In the genomic region with DNA sequence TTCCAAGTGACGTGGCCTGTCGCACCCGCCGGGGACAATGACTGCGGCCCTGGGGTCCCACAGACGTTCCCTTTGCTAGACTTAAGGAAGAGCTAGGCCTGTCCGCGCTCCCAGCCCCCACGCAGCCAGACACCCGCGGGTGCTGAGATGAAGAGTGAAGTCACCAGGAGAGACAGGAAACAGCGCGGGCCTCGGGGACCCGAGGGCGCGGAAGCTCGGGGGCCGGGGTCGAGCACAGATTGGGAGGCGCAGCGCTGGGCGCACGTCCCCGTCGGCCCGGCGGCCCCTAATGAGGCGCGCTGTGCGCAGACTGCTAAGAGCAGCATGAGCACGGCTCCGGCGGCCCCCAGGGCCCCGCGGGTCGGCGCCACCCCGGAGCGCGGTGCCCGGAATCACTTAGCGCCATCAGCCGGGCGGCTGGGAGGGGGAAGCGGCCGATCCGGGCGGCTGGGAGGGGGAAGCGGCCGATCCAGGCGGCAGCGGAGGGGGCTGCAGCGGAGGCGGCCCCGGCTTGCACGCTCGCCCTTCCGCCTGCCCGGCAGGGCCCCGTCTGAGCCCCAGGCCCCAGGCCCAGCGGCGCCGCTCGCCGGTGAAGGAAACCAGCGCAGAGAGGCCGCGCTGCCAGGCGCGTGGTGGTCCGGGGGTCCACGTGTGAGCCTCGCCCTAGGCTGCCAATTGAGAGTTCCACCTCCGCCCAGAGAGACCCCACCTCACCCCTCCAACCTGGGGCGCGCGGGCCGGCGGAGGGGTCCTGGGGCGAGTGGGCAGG, we compare ENCODE assay signal across 6 cellular contexts. TPM values are rescaled to one million over a fixed set of nuclear protein-coding genes. Genes with fewer than 3 reads are reported as not detected.
DNase-seq lines count a peak whose midpoint lies in the region; ATAC-seq and TF ChIP-seq lines count a peak whose summit lies in the region.

No MANE protein-coding gene starts in this region.

- H3K4me1 Mint-ChIP-seq in naive thymus-derived CD4-positive, alpha-beta T cell = peaks cover 17 to 50% (median 31%) of the 10 kb centered on the region in 7 donors

- peaks cover 0 to 39% (median 0%) of the 10 kb centered on the region in 5 donors for H3K27me3 Mint-ChIP-seq in naive thymus-derived CD4-positive, alpha-beta T cell

- H3K27ac Mint-ChIP-seq in naive thymus-derived CD4-positive, alpha-beta T cell = peak overlapping the region; percentile 88 to 100 (median 100)

- H3K9me3 Mint-ChIP-seq in naive thymus-derived CD4-positive, alpha-beta T cell = peaks cover 0 to 3% (median 0%) of the 10 kb centered on the region in 11 donors

- intact Hi-C loops in naive thymus-derived CD4-positive, alpha-beta T cell (cut with micrococcal nuclease) = loop anchor here in 1 of 2 donors (1.0 to 5.0 kb wide), 5 partner anchors 15 to 1720 kb away; no protein-coding TSS in a partner anchor

- ATAC-seq in naive thymus-derived CD4-positive, alpha-beta T cell = peak; percentile 27

- POLR2A ChIA-PET in naive thymus-derived CD4-positive, alpha-beta T cell (lab: Charles Lee) = interaction anchor here (0.6 to 7.1 kb wide), 14 partner anchors 10 to 352 kb away, joined by 3 to 61 read pairs (median 10); a partner anchor contains a TSS

- no peak for TF ChIP-seq CTCF in GM10266 (IDR thresholded peaks at IDR 0.05; ENCODE audit: control insufficient read depth, insufficient read depth, low read depth, missing control alignments)

- no peaks in the 10 kb centered on the region for H3K9me3 ChIP-seq in naive thymus-derived CD4-positive, alpha-beta T cell (ENCODE audit: control insufficient read depth in 2 of 3, low read length in 3 of 3)

- DNase-seq in GM10266 (ENCODE audit: extremely low spot score) = peak; percentile 51
- DNase-seq in activated naive CD4-positive, alpha-beta T cell treated with anti-CD3 and anti-CD28 coated beads, Interleukin-2, amount 50 U/mL, for 16 hours = peak; percentile 63
- peak in 8 of 9 donors; percentile 41 to 75 (median 70) for DNase-seq in naive thymus-derived CD4-positive, alpha-beta T cell
- DNase-seq in NCI-H2227 (lab: John Stamatoyannopoulos, UW; ENCODE audit: unreplicated experiment) = no peak
- DNase-seq in NCI-H82 treated with DMSO at 0.1 percent for 48 hours (lab: John Stamatoyannopoulos, UW; ENCODE audit: unreplicated experiment) = no peak
- no peak for DNase-seq in SHP77 treated with DMSO at 0.1 percent for 48 hours (lab: John Stamatoyannopoulos, UW)

- H3K36me3 ChIP-seq in naive thymus-derived CD4-positive, alpha-beta T cell (ENCODE audit: control insufficient read depth in 2 of 3, insufficient read depth in 3 of 3, low read length in 3 of 3) = no peaks in the 10 kb centered on the region

- peak overlapping the region; percentile 78 to 97 (median 93) for H3K4me3 Mint-ChIP-seq in naive thymus-derived CD4-positive, alpha-beta T cell

- no peaks in the 10 kb centered on the region for H3K27me3 ChIP-seq in naive thymus-derived CD4-positive, alpha-beta T cell (ENCODE audit: control insufficient read depth in 2 of 2, insufficient read depth in 2 of 2, low read length in 2 of 2)

- peak overlapping the region; percentile 95 for H3K27ac ChIP-seq in naive thymus-derived CD4-positive, alpha-beta T cell (ENCODE audit: low read depth, low read length)

- peaks cover 0 to 24% of the 10 kb centered on the region in 2 donors for H3K4me1 ChIP-seq in naive thymus-derived CD4-positive, alpha-beta T cell (ENCODE audit: control insufficient read depth in 2 of 2, insufficient read depth in 2 of 2, low read length in 2 of 2)

- peaks cover 0 to 4% (median 0%) of the 10 kb centered on the region in 5 donors for H3K36me3 Mint-ChIP-seq in naive thymus-derived CD4-positive, alpha-beta T cell

- peak overlapping the region; percentile 28 for H3K4me3 ChIP-seq in naive thymus-derived CD4-positive, alpha-beta T cell (ENCODE audit: low read length)

- CTCF ChIA-PET in naive thymus-derived CD4-positive, alpha-beta T cell (lab: Charles Lee) = interaction anchor here (0.8 to 6.3 kb wide), 5 partner anchors 15 to 40 kb away, joined by 3 to 36 read pairs (median 5); no protein-coding TSS in a partner anchor

RNA-seq across cellular contexts. Expression of a gene that starts 8.3 kb away (rescaled TPM):
- total RNA-seq in naive thymus-derived CD4-positive, alpha-beta T cell = under 1 TPM in 1 of 5 experiments, not detected in 4; 0.89 TPM
- not detected for polyA plus RNA-seq in naive thymus-derived CD4-positive, alpha-beta T cell

RNA-seq across cellular contexts. Expression of a gene that starts 21.4 kb away (rescaled TPM):
- total RNA-seq in naive thymus-derived CD4-positive, alpha-beta T cell = 1 to 10 TPM in 2 of 5 experiments, not detected in 3; 1.8 to 2.3 TPM
- polyA plus RNA-seq in naive thymus-derived CD4-positive, alpha-beta T cell = 1 to 10 TPM; 1.2 to 1.4 TPM

RNA-seq across cellular contexts. Expression of a gene that starts 46.9 kb away (rescaled TPM):
- total RNA-seq in naive thymus-derived CD4-positive, alpha-beta T cell = 10 to 100 TPM; 22.2 to 41.6 (median 29.5) TPM
- polyA plus RNA-seq in naive thymus-derived CD4-positive, alpha-beta T cell = 10 to 100 TPM; 71.6 to 94.2 TPM

RNA-seq across cellular contexts. Expression of a gene that starts 49.4 kb away (rescaled TPM):
- 1 to 10 TPM in 4 of 5 experiments, under 1 TPM in 1; 0.88 to 2.9 (median 1.4) TPM for total RNA-seq in naive thymus-derived CD4-positive, alpha-beta T cell
- not detected for polyA plus RNA-seq in naive thymus-derived CD4-positive, alpha-beta T cell

Comparison
In these comparisons a context has a peak if more than half of its experiments do, and no peak if none do; other contexts are left out.
1. DNase-seq: peak in GM10266 (single experiment), activated naive CD4-positive, alpha-beta T cell treated with anti-CD3 and anti-CD28 coated beads, Interleukin-2, amount 50 U/mL, for 16 hours (single experiment) and naive thymus-derived CD4-positive, alpha-beta T cell (8 of 9); none in NCI-H2227 (single experiment), NCI-H82 treated with DMSO at 0.1 percent for 48 hours (single experiment) and SHP77 treated with DMSO at 0.1 percent for 48 hours (single experiment).